In the genomic region with DNA sequence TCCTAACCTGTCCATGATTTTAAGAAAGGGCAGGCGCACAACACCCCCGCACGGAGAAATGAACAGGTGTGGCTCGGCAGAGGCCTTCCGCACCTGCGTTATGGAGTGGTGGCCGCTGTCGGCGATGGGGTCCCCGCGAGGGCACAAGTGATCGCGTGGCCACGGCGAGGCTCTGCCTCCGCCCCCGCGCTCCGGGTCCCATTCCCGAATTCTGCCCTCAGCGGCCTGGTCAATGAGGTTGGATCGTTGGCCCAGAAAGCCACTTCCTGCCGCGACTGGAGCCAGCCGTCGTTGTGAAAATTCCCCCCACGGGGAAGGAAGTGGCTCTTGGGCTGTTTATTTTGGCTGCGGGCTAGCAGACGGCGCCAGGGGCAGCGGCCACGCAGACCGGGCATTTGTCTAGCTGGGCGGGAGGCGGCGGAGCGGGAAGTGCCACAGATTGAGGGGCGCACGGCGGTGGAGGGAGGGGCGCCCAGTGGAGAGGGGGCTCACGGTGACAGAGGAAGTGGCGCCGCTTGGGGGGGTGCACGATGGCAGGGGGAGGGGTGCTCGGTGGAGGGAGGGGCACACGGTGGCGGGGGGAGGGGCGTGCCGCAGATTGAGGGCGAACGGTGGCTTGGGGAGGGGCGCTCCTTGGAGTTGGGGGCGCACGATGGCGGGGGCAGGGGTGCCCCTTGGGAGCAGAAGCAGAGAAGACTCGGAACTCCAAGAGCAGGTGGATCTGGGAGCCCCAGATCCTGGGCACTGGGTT, we compare ENCODE assay signal across 1 cellular context.
TF ChIP-seq lines count a peak whose summit lies in the region.

No MANE protein-coding gene starts in this region.

TF ChIP-seq in GM23338, 12 proteins besides CTCF, POLR2A, EP300 and RAD21:
- TF ChIP-seq, protein P1, sequence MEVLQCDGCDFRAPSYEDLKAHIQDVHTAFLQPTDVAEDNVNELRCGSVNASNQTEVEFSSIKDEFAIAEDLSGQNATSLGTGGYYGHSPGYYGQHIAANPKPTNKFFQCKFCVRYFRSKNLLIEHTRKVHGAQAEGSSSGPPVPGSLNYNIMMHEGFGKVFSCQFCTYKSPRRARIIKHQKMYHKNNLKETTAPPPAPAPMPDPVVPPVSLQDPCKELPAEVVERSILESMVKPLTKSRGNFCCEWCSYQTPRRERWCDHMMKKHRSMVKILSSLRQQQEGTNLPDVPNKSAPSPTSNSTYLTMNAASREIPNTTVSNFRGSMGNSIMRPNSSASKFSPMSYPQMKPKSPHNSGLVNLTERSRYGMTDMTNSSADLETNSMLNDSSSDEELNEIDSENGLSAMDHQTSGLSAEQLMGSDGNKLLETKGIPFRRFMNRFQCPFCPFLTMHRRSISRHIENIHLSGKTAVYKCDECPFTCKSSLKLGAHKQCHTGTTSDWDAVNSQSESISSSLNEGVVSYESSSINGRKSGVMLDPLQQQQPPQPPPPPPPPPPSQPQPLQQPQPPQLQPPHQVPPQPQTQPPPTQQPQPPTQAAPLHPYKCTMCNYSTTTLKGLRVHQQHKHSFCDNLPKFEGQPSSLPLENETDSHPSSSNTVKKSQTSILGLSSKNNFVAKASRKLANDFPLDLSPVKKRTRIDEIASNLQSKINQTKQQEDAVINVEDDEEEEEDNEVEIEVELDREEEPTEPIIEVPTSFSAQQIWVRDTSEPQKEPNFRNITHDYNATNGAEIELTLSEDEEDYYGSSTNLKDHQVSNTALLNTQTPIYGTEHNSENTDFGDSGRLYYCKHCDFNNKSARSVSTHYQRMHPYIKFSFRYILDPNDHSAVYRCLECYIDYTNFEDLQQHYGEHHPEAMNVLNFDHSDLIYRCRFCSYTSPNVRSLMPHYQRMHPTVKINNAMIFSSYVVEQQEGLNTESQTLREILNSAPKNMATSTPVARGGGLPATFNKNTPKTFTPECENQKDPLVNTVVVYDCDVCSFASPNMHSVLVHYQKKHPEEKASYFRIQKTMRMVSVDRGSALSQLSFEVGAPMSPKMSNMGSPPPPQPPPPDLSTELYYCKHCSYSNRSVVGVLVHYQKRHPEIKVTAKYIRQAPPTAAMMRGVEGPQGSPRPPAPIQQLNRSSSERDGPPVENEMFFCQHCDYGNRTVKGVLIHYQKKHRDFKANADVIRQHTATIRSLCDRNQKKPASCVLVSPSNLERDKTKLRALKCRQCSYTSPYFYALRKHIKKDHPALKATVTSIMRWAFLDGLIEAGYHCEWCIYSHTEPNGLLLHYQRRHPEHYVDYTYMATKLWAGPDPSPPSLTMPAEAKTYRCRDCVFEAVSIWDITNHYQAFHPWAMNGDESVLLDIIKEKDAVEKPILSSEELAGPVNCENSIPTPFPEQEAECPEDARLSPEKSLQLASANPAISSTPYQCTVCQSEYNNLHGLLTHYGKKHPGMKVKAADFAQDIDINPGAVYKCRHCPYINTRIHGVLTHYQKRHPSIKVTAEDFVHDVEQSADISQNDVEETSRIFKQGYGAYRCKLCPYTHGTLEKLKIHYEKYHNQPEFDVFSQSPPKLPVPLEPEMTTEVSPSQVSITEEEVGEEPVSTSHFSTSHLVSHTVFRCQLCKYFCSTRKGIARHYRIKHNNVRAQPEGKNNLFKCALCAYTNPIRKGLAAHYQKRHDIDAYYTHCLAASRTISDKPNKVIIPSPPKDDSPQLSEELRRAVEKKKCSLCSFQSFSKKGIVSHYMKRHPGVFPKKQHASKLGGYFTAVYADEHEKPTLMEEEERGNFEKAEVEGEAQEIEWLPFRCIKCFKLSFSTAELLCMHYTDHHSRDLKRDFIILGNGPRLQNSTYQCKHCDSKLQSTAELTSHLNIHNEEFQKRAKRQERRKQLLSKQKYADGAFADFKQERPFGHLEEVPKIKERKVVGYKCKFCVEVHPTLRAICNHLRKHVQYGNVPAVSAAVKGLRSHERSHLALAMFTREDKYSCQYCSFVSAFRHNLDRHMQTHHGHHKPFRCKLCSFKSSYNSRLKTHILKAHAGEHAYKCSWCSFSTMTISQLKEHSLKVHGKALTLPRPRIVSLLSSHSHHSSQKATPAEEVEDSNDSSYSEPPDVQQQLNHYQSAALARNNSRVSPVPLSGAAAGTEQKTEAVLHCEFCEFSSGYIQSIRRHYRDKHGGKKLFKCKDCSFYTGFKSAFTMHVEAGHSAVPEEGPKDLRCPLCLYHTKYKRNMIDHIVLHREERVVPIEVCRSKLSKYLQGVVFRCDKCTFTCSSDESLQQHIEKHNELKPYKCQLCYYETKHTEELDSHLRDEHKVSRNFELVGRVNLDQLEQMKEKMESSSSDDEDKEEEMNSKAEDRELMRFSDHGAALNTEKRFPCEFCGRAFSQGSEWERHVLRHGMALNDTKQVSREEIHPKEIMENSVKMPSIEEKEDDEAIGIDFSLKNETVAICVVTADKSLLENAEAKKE (CRISPR knock-in tag; IDR thresholded peaks at IDR 0.05): no peak
